Comparison of ENCODE assay signal across 1 cellular context in genomic region chr5:124659798-124660197, GRCh38.
TF ChIP-seq lines count a peak whose summit lies in the region.

No MANE protein-coding gene starts in this region.

TF ChIP-seq in GM23338, 12 proteins besides CTCF, POLR2A, EP300 and RAD21 (continued from another document):
- no peak for TF ChIP-seq ZNF462 (CRISPR knock-in tag; IDR thresholded peaks at IDR 0.05)
- no peak for TF ChIP-seq JUNB (IDR thresholded peaks at IDR 0.05; ENCODE audit: unreplicated experiment)
- TF ChIP-seq EZH2 (IDR thresholded peaks at IDR 0.05; ENCODE audit: low read depth, unreplicated experiment) = no peak
